In genomic region chr11:75141166-75141565, GRCh38 we compare ENCODE assay signal across 1 cellular context.
TF ChIP-seq lines count a peak whose summit lies in the region.

No MANE protein-coding gene starts in this region.

TF ChIP-seq in HCT116, 20 proteins besides CTCF, POLR2A, EP300 and RAD21 (continued from another document):
- TF ChIP-seq SP1 (IDR thresholded peaks at IDR 0.05; ENCODE audit: low read depth) (no peak), JUND (IDR thresholded peaks at IDR 0.05) (no peak), CEBPB (IDR thresholded peaks at IDR 0.05; ENCODE audit: low read depth) (no peak), EGR1 (IDR thresholded peaks at IDR 0.05; ENCODE audit: low read depth) (no peak), ZNF274 (IDR thresholded peaks at IDR 0.05; ENCODE audit: low read depth, low read length) (no peak), SIN3A (IDR thresholded peaks at IDR 0.05; ENCODE audit: low read depth) (no peak)
TF ChIP-seq in HCT116: peak in this region for 0.
